12 cellular contexts compared by ENCODE assay signal in genomic region chr16:8878523-8878911, GRCh38. TPM values are rescaled to one million over a fixed set of nuclear protein-coding genes. Genes with fewer than 3 reads are reported as not detected.
DNase-seq lines count a peak whose midpoint lies in the region; ATAC-seq, FAIRE-seq and TF ChIP-seq lines count a peak whose summit lies in the region.
"Had no signal": no experiment of that assay in that cellular context is flagged by ENCODE, and none has a peak within 500 bp of the region (broad histone marks: within the 10 kb centered on the region; RNA-seq: fewer than 3 reads in every experiment).

No MANE protein-coding gene starts in this region.

- H3K36me3 ChIP-seq in keratinocyte (ENCODE audit: control insufficient read depth in 2 of 2, extremely low read depth in 1 of 2, insufficient read depth in 2 of 2, low read length in 2 of 2) (no peaks in the 10 kb centered on the region), urinary bladder (ENCODE audit: insufficient read depth) (no peaks in the 10 kb centered on the region), uterus (no peaks in the 10 kb centered on the region)

- DNase-seq in activated naive CD4-positive, alpha-beta T cell treated with anti-CD3 and anti-CD28 coated beads, Interleukin-2, amount 50 U/mL, for 72 hours (ENCODE audit: low spot score in 2 of 2), result no peak
- DNase-seq in activated naive CD4-positive, alpha-beta T cell treated with anti-CD3 and anti-CD28 coated beads, Interleukin-2, amount 10 ng/mL, durations not matched to agents 7 days and 5 days, result no peak
- DNase-seq in astrocyte of the spinal cord (ENCODE audit: low read depth, low spot score), result peak; percentile 59
- DNase-seq in keratinocyte (ENCODE audit: low read depth, low spot score), result no peak
- DNase-seq in DMS 273 (lab: John Stamatoyannopoulos, UW; ENCODE audit: unreplicated experiment), result no peak
- no peak for DNase-seq in uterus
- DNase-seq: 8988T; central memory CD4-positive, alpha-beta T cell; SIG-M5 had no signal

- peak overlapping the region; percentile 88 for H3K27ac ChIP-seq in keratinocyte (ENCODE audit: control insufficient read depth, insufficient read depth, low read length)
- H3K27ac ChIP-seq in urinary bladder (ENCODE audit: low read depth), result peak overlapping the region; percentile 56
- H3K27ac ChIP-seq in uterus, result no peak overlapping the region
- H3K27ac ChIP-seq: psoas muscle had no signal

- CTCF ChIA-PET in activated naive CD4-positive, alpha-beta T cell treated with anti-CD3 and anti-CD28 coated beads, Interleukin-2, amount 10 ng/mL, durations not matched to agents 7 days and 5 days (lab: Charles Lee), result interaction anchor here (0.7 to 7.5 kb wide), 6 partner anchors 10 to 311 kb away, joined by 3 to 55 read pairs (median 8); partner anchors contain the start of gene CARHSP1

- no peaks in the 10 kb centered on the region for H3K9me3 ChIP-seq in keratinocyte (ENCODE audit: control insufficient read depth, low read depth, low read length)
- H3K9me3 ChIP-seq in uterus, result no peaks in the 10 kb centered on the region
- H3K9me3 ChIP-seq: psoas muscle had no signal

- no peaks in the 10 kb centered on the region for H4K20me1 ChIP-seq in keratinocyte (ENCODE audit: control insufficient read depth, extremely low read depth, insufficient read depth, low read length)

- TF ChIP-seq CTCF in astrocyte of the spinal cord (IDR thresholded peaks at IDR 0.05; ENCODE audit: low read depth, low read length) (no peak), keratinocyte (optimal IDR thresholded peaks at IDR 0.05 in 1 of 3, IDR thresholded peaks at IDR 0.05 in 1 of 3, conservative IDR thresholded peaks at IDR 0.05 in 1 of 3; ENCODE audit: extremely low read depth in 1 of 3, insufficient read depth in 2 of 3, low read length in 3 of 3) (no peak), uterus (IDR thresholded peaks at IDR 0.05) (no peak)

- H3K9me1 ChIP-seq in keratinocyte (ENCODE audit: control insufficient read depth, extremely low read depth, insufficient read depth, low read length), result no peaks in the 10 kb centered on the region

- intact Hi-C loops in uterus (cut with DNase I; ENCODE audit: low total_unique reads), result no loop called here

- no peaks in the 10 kb centered on the region for H3K79me2 ChIP-seq in keratinocyte (ENCODE audit: control insufficient read depth, insufficient read depth, low read length)

- H3K4me1 Mint-ChIP-seq in activated naive CD4-positive, alpha-beta T cell treated with anti-CD3 and anti-CD28 coated beads, Interleukin-2, amount 10 ng/mL, durations not matched to agents 7 days and 5 days, result peaks cover 25% of the 10 kb centered on the region

- peak overlapping the region; percentile 75 for H2AFZ ChIP-seq in keratinocyte (ENCODE audit: control insufficient read depth, low read length)

- in situ Hi-C loops in astrocyte of the spinal cord (cut with HindIII; ENCODE audit: low sequenced_read_pairs), result no loop called here

- peak; percentile 56 for FAIRE-seq in keratinocyte (lab: Jason Lieb, UNC)

- dilution Hi-C loops in keratinocyte (cut with MboI; ENCODE audit: extremely low pct_ligation_motif_present, low sequenced_read_pairs), result no loop called here

- ATAC-seq in activated naive CD4-positive, alpha-beta T cell treated with anti-CD3 and anti-CD28 coated beads, Interleukin-2, amount 50 U/mL, for 72 hours, result no peak
- ATAC-seq in GM21367 (IDR thresholded peaks at IDR 0.05; ENCODE audit: unreplicated experiment), result no peak

- H3K36me3 Mint-ChIP-seq in activated naive CD4-positive, alpha-beta T cell treated with anti-CD3 and anti-CD28 coated beads, Interleukin-2, amount 50 U/mL, for 72 hours, result no peaks in the 10 kb centered on the region
- H3K36me3 Mint-ChIP-seq in activated naive CD4-positive, alpha-beta T cell treated with anti-CD3 and anti-CD28 coated beads, Interleukin-2, amount 10 ng/mL, durations not matched to agents 7 days and 5 days, result no peaks in the 10 kb centered on the region

- H3K27ac Mint-ChIP-seq in activated naive CD4-positive, alpha-beta T cell treated with anti-CD3 and anti-CD28 coated beads, Interleukin-2, amount 50 U/mL, for 72 hours, result peak overlapping the region; percentile 51 to 89
- no peak overlapping the region for H3K27ac Mint-ChIP-seq in activated naive CD4-positive, alpha-beta T cell treated with anti-CD3 and anti-CD28 coated beads, Interleukin-2, amount 10 ng/mL, durations not matched to agents 7 days and 5 days

- H3K4me3 ChIP-seq in astrocyte of the spinal cord (ENCODE audit: low read depth, low read length) (no peak overlapping the region), keratinocyte (ENCODE audit: control insufficient read depth in 2 of 3, extremely low read depth in 1 of 3, insufficient read depth in 2 of 3, low read depth in 1 of 3, low read length in 3 of 3) (peak overlapping the region in 2 of 3 experiments; percentile 51 to 52), urinary bladder (ENCODE audit: low read depth, low read length) (no peak overlapping the region), uterus (no peak overlapping the region)
- H3K4me3 ChIP-seq: psoas muscle had no signal

- H3K27me3 Mint-ChIP-seq in activated naive CD4-positive, alpha-beta T cell treated with anti-CD3 and anti-CD28 coated beads, Interleukin-2, amount 10 ng/mL, durations not matched to agents 7 days and 5 days, result peaks cover 42% of the 10 kb centered on the region

- H3K4me1 ChIP-seq in keratinocyte (ENCODE audit: control insufficient read depth, extremely low read depth, insufficient read depth, low read length) (peaks cover 20% of the 10 kb centered on the region), urinary bladder (ENCODE audit: insufficient read depth) (no peaks in the 10 kb centered on the region), uterus (no peaks in the 10 kb centered on the region)
- H3K4me1 ChIP-seq: psoas muscle had no signal

- no peaks in the 10 kb centered on the region for H3K9me3 Mint-ChIP-seq in activated naive CD4-positive, alpha-beta T cell treated with anti-CD3 and anti-CD28 coated beads, Interleukin-2, amount 50 U/mL, for 72 hours
- no peaks in the 10 kb centered on the region for H3K9me3 Mint-ChIP-seq in activated naive CD4-positive, alpha-beta T cell treated with anti-CD3 and anti-CD28 coated beads, Interleukin-2, amount 10 ng/mL, durations not matched to agents 7 days and 5 days

- no peak for TF ChIP-seq POLR2A in uterus (IDR thresholded peaks at IDR 0.05)

- H3K4me3 Mint-ChIP-seq in activated naive CD4-positive, alpha-beta T cell treated with anti-CD3 and anti-CD28 coated beads, Interleukin-2, amount 10 ng/mL, durations not matched to agents 7 days and 5 days, result no peak overlapping the region

- H3K9ac ChIP-seq in keratinocyte (ENCODE audit: control insufficient read depth, extremely low read depth, insufficient read depth, low read length), result peak overlapping the region; percentile 73

- H3K27me3 ChIP-seq in keratinocyte (ENCODE audit: control insufficient read depth, extremely low read depth, insufficient read depth, low read length), result no peaks in the 10 kb centered on the region
- H3K27me3 ChIP-seq in uterus, result no peaks in the 10 kb centered on the region

- WGBS in urinary bladder, result 46% methylated on average over 6 of the region's 6 CpGs

- H3K4me2 ChIP-seq in keratinocyte (ENCODE audit: control insufficient read depth, extremely low read depth, insufficient read depth, low read depth, low read length), result peak overlapping the region; percentile 76

RNA-seq across cellular contexts. Expression of gene LITAFD, which starts 3.6 kb away (rescaled TPM):
- total RNA-seq in activated naive CD4-positive, alpha-beta T cell treated with anti-CD3 and anti-CD28 coated beads, Interleukin-2, amount 50 U/mL, for 72 hours, result not detected
- not detected in 3 replicates for polyA plus RNA-seq in keratinocyte
- polyA plus RNA-seq in keratinocyte (2011; ENCODE audit: low read depth), result not detected
- not detected in 2 replicates for polyA plus RNA-seq in keratinocyte (2011; cell fraction: cytosol; rRNA removed)
- polyA plus RNA-seq in keratinocyte (2011; cell fraction: nucleus; rRNA removed), result not detected in 2 replicates
- not detected in 2 replicates for polyA plus RNA-seq in keratinocyte (2012; ENCODE audit: low replicate concordance)
- polyA minus RNA-seq in keratinocyte, result not detected in 3 replicates
- not detected for polyA minus RNA-seq in keratinocyte (2011; cell fraction: cytosol; rRNA and poly(A)+ RNA removed)
- polyA minus RNA-seq in keratinocyte (2011; cell fraction: nucleus; rRNA and poly(A)+ RNA removed), result not detected in 2 replicates
- total RNA-seq in urinary bladder, result not detected
- polyA plus RNA-seq in urinary bladder, result not detected
- not detected for total RNA-seq in uterus
- total RNA-seq: psoas muscle had no signal
- polyA plus RNA-seq: psoas muscle had no signal

RNA-seq across cellular contexts. Expression of gene CARHSP1, which starts 9.7 kb away (rescaled TPM):
- 100 to 1,000 TPM in 1 of 2 donors, 10 to 100 TPM in 1; 88.1 to 106 TPM for total RNA-seq in activated naive CD4-positive, alpha-beta T cell treated with anti-CD3 and anti-CD28 coated beads, Interleukin-2, amount 50 U/mL, for 72 hours
- polyA plus RNA-seq in keratinocyte (61.9 to 90.8 TPM (median 88.4 TPM) in 3 replicates), urinary bladder (77.9 TPM)
- polyA plus RNA-seq in keratinocyte (2011; ENCODE audit: low read depth), result 10.9 TPM
- 58.2 and 109 TPM in 2 replicates for polyA plus RNA-seq in keratinocyte (2011; cell fraction: cytosol; rRNA removed)
- polyA plus RNA-seq in keratinocyte (2011; cell fraction: nucleus; rRNA removed), result 39.2 and 49.4 TPM in 2 replicates
- 37.3 and 160 TPM in 2 replicates for polyA plus RNA-seq in keratinocyte (2012; ENCODE audit: low replicate concordance)
- 100 to 120 TPM (median 101 TPM) in 3 replicates for polyA minus RNA-seq in keratinocyte
- 138 TPM for polyA minus RNA-seq in keratinocyte (2011; cell fraction: cytosol; rRNA and poly(A)+ RNA removed)
- polyA minus RNA-seq in keratinocyte (2011; cell fraction: nucleus; rRNA and poly(A)+ RNA removed), result 17.3 and 24.8 TPM in 2 replicates
- total RNA-seq in urinary bladder (62.1 TPM), uterus (10 to 100 TPM; 20.0 to 79.2 (median 67.4) TPM)

Comparison
In these comparisons a context has a peak if more than half of its experiments do, and no peak if none do; other contexts are left out.
1. H3K4me3 ChIP-seq: peak in keratinocyte (2 of 3); none in astrocyte of the spinal cord (single experiment), urinary bladder (single experiment) and uterus (0 of 2).
2. H3K27ac ChIP-seq: peak in keratinocyte (single experiment) and urinary bladder (single experiment); none in uterus (0 of 2).